In genomic region chr20:38057351-38057972, GRCh38 we compare ENCODE assay signal across 8 cellular contexts. TPM values are rescaled to one million over a fixed set of nuclear protein-coding genes. Genes with fewer than 3 reads are reported as not detected.
DNase-seq lines count a peak whose midpoint lies in the region; ATAC-seq and TF ChIP-seq lines count a peak whose summit lies in the region.

No MANE protein-coding gene starts in this region.

- H3K4me3 ChIP-seq in fibroblast of the aortic adventitia (ENCODE audit: low read depth, low read length) (no peak overlapping the region), neural progenitor cell (no peak overlapping the region)

- no peak overlapping the region for H2AFZ ChIP-seq in neural progenitor cell (replicated peaks)

- H3K36me3 Mint-ChIP-seq in neural progenitor cell = peaks cover 15% of the 10 kb centered on the region

- peaks cover 25% of the 10 kb centered on the region for H3F3A ChIP-seq in neural progenitor cell (ENCODE audit: low read depth)

- peaks cover 6% of the 10 kb centered on the region for H3K4me1 ChIP-seq in neural progenitor cell

- peaks cover 32% of the 10 kb centered on the region for H4K20me1 ChIP-seq in neural progenitor cell (ENCODE audit: low read depth)

- H3K9ac ChIP-seq in neural progenitor cell = no peak overlapping the region

- H3K36me3 ChIP-seq in neural progenitor cell = peaks cover 19% of the 10 kb centered on the region

- no peaks in the 10 kb centered on the region for H3K9me3 ChIP-seq in neural progenitor cell (ENCODE audit: low read depth)

- H3K27me3 Mint-ChIP-seq in neural progenitor cell (ENCODE audit: insufficient read depth, low read depth) = no peaks in the 10 kb centered on the region

- peaks cover 5% of the 10 kb centered on the region for H3K4me1 Mint-ChIP-seq in neural progenitor cell

- H3K27ac Mint-ChIP-seq in neural progenitor cell = no peak overlapping the region

- H3K9me3 Mint-ChIP-seq in neural progenitor cell = no peaks in the 10 kb centered on the region

- H3K27me3 ChIP-seq in neural progenitor cell = no peaks in the 10 kb centered on the region

- H3K79me2 ChIP-seq in neural progenitor cell (ENCODE audit: low read depth) = peaks cover 34% of the 10 kb centered on the region

- no peak overlapping the region for H3K4me3 Mint-ChIP-seq in neural progenitor cell

- peak; percentile 82 for DNase-seq in A172 (ENCODE audit: low spot score)
- DNase-seq in Kasumi-1 (lab: John Stamatoyannopoulos, UW) = peak; percentile 38 to 68
- peak; percentile 79 for DNase-seq in RPMI7951 (ENCODE audit: low read depth)
- DNase-seq in activated T-helper 1 cell treated with Interleukin-2 at 50 U/mL for 16 hours (ENCODE audit: low read depth) = peak; percentile 51
- peak; percentile 78 for DNase-seq in fibroblast of the aortic adventitia (ENCODE audit: low read depth)
- peak; percentile 97 for DNase-seq in neural progenitor cell (ENCODE audit: low spot score)
- peak in 48 of 49 donors; percentile 3 to 89 (median 51) for DNase-seq in substantia nigra (lab: John Stamatoyannopoulos, UW)

- peak; percentile 50 for ATAC-seq in GM18858 (IDR thresholded peaks at IDR 0.05; ENCODE audit: unreplicated experiment)

- H3K4me2 ChIP-seq in neural progenitor cell = no peak overlapping the region

- TF ChIP-seq CTCF in fibroblast of the aortic adventitia (IDR thresholded peaks at IDR 0.05; ENCODE audit: insufficient read depth, low read length) = peak; percentile 75
- TF ChIP-seq CTCF in neural progenitor cell (IDR thresholded peaks at IDR 0.05) = peak; percentile 90

- H3K27ac ChIP-seq in neural progenitor cell (no peak overlapping the region), substantia nigra (ENCODE audit: low read depth, low read length, poor library complexity, severe bottlenecking) (no peak overlapping the region)

RNA-seq across cellular contexts. Expression of gene RPRD1B, which starts 23.9 kb away (rescaled TPM):
- 13.5 and 17.9 TPM in 2 replicates for total RNA-seq in A172 (2014; rRNA removed; shearing (Covaris generic))
- total RNA-seq in RPMI7951 (2014; rRNA removed; shearing (Covaris generic)) = 21.5 and 22.3 TPM in 2 replicates
- total RNA-seq in fibroblast of the aortic adventitia (ENCODE audit: low replicate concordance) (19.5 and 36.0 TPM in 2 replicates), neural progenitor cell (ENCODE audit: low replicate concordance) (21.6 and 37.7 TPM in 2 replicates)

RNA-seq across cellular contexts. Expression of gene TTI1, which starts 24.2 kb away (rescaled TPM):
- 22.3 and 23.1 TPM in 2 replicates for total RNA-seq in A172 (2014; rRNA removed; shearing (Covaris generic))
- total RNA-seq in RPMI7951 (2014; rRNA removed; shearing (Covaris generic)) = 30.6 and 36.4 TPM in 2 replicates
- 4.3 and 26.0 TPM in 2 replicates for total RNA-seq in fibroblast of the aortic adventitia (ENCODE audit: low replicate concordance)
- total RNA-seq in neural progenitor cell (ENCODE audit: low replicate concordance) = 52.1 and 55.9 TPM in 2 replicates
